Comparison of ENCODE assay signal across 1 cellular context in genomic region chr19:40431698-40432097, GRCh38.
A peak's percentile ranks its signal among the peaks of the same experiment; 100 is the strongest.
TF ChIP-seq lines count a peak whose summit lies in the region.

No MANE protein-coding gene starts in this region.

TF ChIP-seq in K562, 482 proteins besides CTCF, POLR2A, EP300 and RAD21:
- TF ChIP-seq PCBP2 (IDR thresholded peaks at IDR 0.05; ENCODE audit: low read depth, low read length, poor library complexity, severe bottlenecking) (no peak), ZKSCAN1 (IDR thresholded peaks at IDR 0.05; ENCODE audit: low read depth, low read length) (peak; percentile 67; the same call in 1 of the 2 replicates)
